8 cellular contexts compared by ENCODE assay signal in genomic region chr6:97394160-97394748, GRCh38.
A peak's percentile ranks its signal among the peaks of the same experiment; 100 is the strongest.
DNase-seq lines count a peak whose midpoint lies in the region; ATAC-seq, FAIRE-seq and TF ChIP-seq lines count a peak whose summit lies in the region.

No MANE protein-coding gene starts in this region.

- H3K9me3 Mint-ChIP-seq in central memory CD8-positive, alpha-beta T cell, result no peaks in the 10 kb centered on the region

- H3K4me1 Mint-ChIP-seq in central memory CD8-positive, alpha-beta T cell, result no peaks in the 10 kb centered on the region

- intact Hi-C loops in left colon (cut with DNase I, micrococcal nuclease), result loop anchor here (10.0 kb wide), 2 partner anchors 209 to 329 kb away; no protein-coding TSS in a partner anchor

- TF ChIP-seq CTCF in NB4 (IDR thresholded peaks at IDR 0.05; ENCODE audit: low read depth, low read length), result peak; percentile 86

- no peak overlapping the region for H3K4me3 ChIP-seq in NB4 (ENCODE audit: low read depth, low read length)

- H3K27ac Mint-ChIP-seq in central memory CD8-positive, alpha-beta T cell (ENCODE audit: low read depth), result no peak overlapping the region

- no peak for TF ChIP-seq POLR2A in GM12892 (IDR thresholded peaks at IDR 0.05; ENCODE audit: low read depth, low read length)
- no peak for TF ChIP-seq POLR2A in NB4 (IDR thresholded peaks at IDR 0.05; ENCODE audit: extremely low read depth, insufficient read length)

- DNase-seq in AG08396 (ENCODE audit: low spot score), result peak; percentile 57
- no peak for DNase-seq in GM12892 (ENCODE audit: insufficient read length)
- DNase-seq in NB4 (ENCODE audit: low read depth), result peak; percentile 73
- peak in 4 of 5 donors; percentile 5 to 53 (median 31) for DNase-seq in T-helper 1 cell
- DNase-seq in central memory CD8-positive, alpha-beta T cell (ENCODE audit: low spot score in 2 of 2), result peak in 1 of 2 donors; percentile 21
- DNase-seq in left colon, result peak in 1 of 2 donors; percentile 30
- DNase-seq in stimulated activated CD8-positive, alpha-beta memory T cell treated with anti-CD3 and anti-CD28 coated beads, Interleukin-12 subunit alpha, Interleukin-12 subunit beta, amount 100 ng/mL, for 24 hours (ENCODE audit: extremely low read depth), result peak; percentile 3

- no peaks in the 10 kb centered on the region for H3K36me3 Mint-ChIP-seq in central memory CD8-positive, alpha-beta T cell (ENCODE audit: insufficient read depth)

- peak; percentile 85 for ATAC-seq in HG02678 (IDR thresholded peaks at IDR 0.05; ENCODE audit: unreplicated experiment)
- peak; percentile 56 for ATAC-seq in central memory CD8-positive, alpha-beta T cell (replicated peaks; ENCODE audit: extremely low read depth, poor library complexity, severe bottlenecking)
- peak; percentile 92 for ATAC-seq in left colon

- peaks cover 18% of the 10 kb centered on the region for H3K27me3 Mint-ChIP-seq in central memory CD8-positive, alpha-beta T cell

- no peak overlapping the region for H3K4me3 Mint-ChIP-seq in central memory CD8-positive, alpha-beta T cell

- peak; percentile 94 for FAIRE-seq in GM12892 (lab: Jason Lieb, UNC)
